In the genomic region with DNA sequence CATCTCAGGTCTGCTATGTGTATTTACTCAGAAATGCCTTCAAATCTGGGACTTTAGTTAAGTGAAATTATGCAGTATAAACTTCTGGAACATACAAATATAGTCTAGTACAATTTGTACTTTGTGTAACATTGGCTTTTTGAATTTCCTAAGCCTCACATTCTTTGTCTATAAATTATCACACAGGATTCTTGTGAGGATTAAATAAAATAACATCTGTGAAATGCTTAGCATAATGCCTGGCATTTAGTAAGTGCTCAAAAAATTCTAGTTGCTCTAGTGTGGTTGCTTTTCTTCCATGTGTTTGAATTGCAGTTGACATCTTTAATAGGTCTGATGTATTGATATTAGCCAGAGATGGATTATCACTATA, we compare ENCODE assay signal across 13 cellular contexts. TPM values are rescaled to one million over a fixed set of nuclear protein-coding genes. Genes with fewer than 3 reads are reported as not detected.
DNase-seq lines count a peak whose midpoint lies in the region; ATAC-seq, FAIRE-seq and TF ChIP-seq lines count a peak whose summit lies in the region.
"Had no signal": no experiment of that assay in that cellular context is flagged by ENCODE, and none has a peak within 500 bp of the region (broad histone marks: within the 10 kb centered on the region; RNA-seq: fewer than 3 reads in every experiment).

No MANE protein-coding gene starts in this region.

- no TSS peak for BruUV-seq in Panc1 (replicated peaks; lab: Mats Ljungman, UMichigan)

- POLR2A ChIA-PET in Panc1 (lab: Charles Lee): no interaction called here

- peaks cover 33% of the 10 kb centered on the region for H3K36me3 Mint-ChIP-seq in T-helper 2 cell treated with Interferon-gamma antibody and Interleukin-4, amounts not matched to agents 5 μg/mL and 100 μg/mL, for 36 hours (ENCODE audit: low read depth)
- H3K36me3 Mint-ChIP-seq in immature natural killer cell: no peaks in the 10 kb centered on the region

- H3K4me1 ChIP-seq in Panc1 (ENCODE audit: control insufficient read depth, insufficient read depth, low read length): peaks cover 13% of the 10 kb centered on the region; the same call in 1 of the 2 replicates
- H3K4me1 ChIP-seq in upper lobe of left lung: peaks cover 15 to 25% (median 20%) of the 10 kb centered on the region in 4 donors

- TF ChIP-seq CTCF in Panc1 (IDR thresholded peaks at IDR 0.05) (no peak), upper lobe of left lung (IDR thresholded peaks at IDR 0.05) (no peak)

- peak overlapping the region; percentile 85 for H3K4me3 Mint-ChIP-seq in T-helper 2 cell treated with Interferon-gamma antibody and Interleukin-4, amounts not matched to agents 5 μg/mL and 100 μg/mL, for 36 hours
- H3K4me3 Mint-ChIP-seq in immature natural killer cell: no peak overlapping the region

- H3K27me3 ChIP-seq in Panc1 (ENCODE audit: control insufficient read depth, insufficient read depth, low read length) (no peaks in the 10 kb centered on the region), upper lobe of left lung (no peaks in the 10 kb centered on the region)
- H3K27me3 ChIP-seq: neutrophil had no signal

- in situ Hi-C loops in Panc1 (cut with HindIII; ENCODE audit: low pct_unique_long_range_greater_than_20kb, low sequenced_read_pairs): no loop called here

- FAIRE-seq in HTR-8/SVneo (lab: Jason Lieb, UNC): no peak

- TF ChIP-seq POLR2A in upper lobe of left lung (IDR thresholded peaks at IDR 0.05): no peak

- ATAC-seq in Panc1: no peak
- no peak for ATAC-seq in upper lobe of left lung (ENCODE audit: low FRiP score in 2 of 2)
- ATAC-seq: stimulated activated effector memory CD8-positive, alpha-beta T cell treated with anti-CD3 and anti-CD28 coated beads, Interleukin-12 subunit alpha, Interleukin-12 subunit beta, amount 100 ng/mL, for 72 hours had no signal

- peak overlapping the region; percentile 99 for H3K27ac ChIP-seq in Panc1 (ENCODE audit: low read length)
- no peak overlapping the region for H3K27ac ChIP-seq in upper lobe of left lung
- H3K27ac ChIP-seq: coronary artery, neutrophil had no signal

- no peak for DNase-seq in T-helper 2 cell treated with Interferon-gamma antibody and Interleukin-4, amounts not matched to agents 5 μg/mL and 100 μg/mL, for 36 hours (ENCODE audit: low spot score)
- no peak for DNase-seq in T-helper 2 cell
- DNase-seq in Panc1 (ENCODE audit: low read depth, low spot score): no peak
- DNase-seq in immature natural killer cell: no peak
- no peak for DNase-seq in upper lobe of left lung
- no peak for DNase-seq in HTR-8/SVneo (ENCODE audit: insufficient read length, low spot score)
- DNase-seq: ACHN; activated naive CD4-positive, alpha-beta T cell; DMS79 treated with DMSO at 0.1 percent for 48 hours; NCI-H345 had no signal

- H3K36me3 ChIP-seq in Panc1 (ENCODE audit: control insufficient read depth, insufficient read depth, low read length) (peaks cover 25% of the 10 kb centered on the region), upper lobe of left lung (no peaks in the 10 kb centered on the region)

- peaks cover 3% of the 10 kb centered on the region for H3K27me3 Mint-ChIP-seq in T-helper 2 cell treated with Interferon-gamma antibody and Interleukin-4, amounts not matched to agents 5 μg/mL and 100 μg/mL, for 36 hours (ENCODE audit: low read depth)
- peaks cover 7 to 22% (median 15%) of the 10 kb centered on the region in 3 donors for H3K27me3 Mint-ChIP-seq in immature natural killer cell (ENCODE audit: low read depth in 3 of 3)

- H3K27ac Mint-ChIP-seq in T-helper 2 cell treated with Interferon-gamma antibody and Interleukin-4, amounts not matched to agents 5 μg/mL and 100 μg/mL, for 36 hours: peak overlapping the region; percentile 96
- H3K27ac Mint-ChIP-seq in immature natural killer cell: peak overlapping the region in 4 of 6 donors; percentile 0 to 99 (median 56)

- intact Hi-C loops in Panc1 (cut with micrococcal nuclease; ENCODE audit: unreplicated experiment): no loop called here

- peaks cover 42% of the 10 kb centered on the region for H3K4me1 Mint-ChIP-seq in T-helper 2 cell treated with Interferon-gamma antibody and Interleukin-4, amounts not matched to agents 5 μg/mL and 100 μg/mL, for 36 hours (ENCODE audit: low read depth)
- peaks cover 34 to 39% of the 10 kb centered on the region in 2 donors for H3K4me1 Mint-ChIP-seq in immature natural killer cell
- H3K4me1 Mint-ChIP-seq: stimulated activated effector memory CD8-positive, alpha-beta T cell treated with anti-CD3 and anti-CD28 coated beads, Interleukin-12 subunit alpha, Interleukin-12 subunit beta, amount 100 ng/mL, for 72 hours had no signal

- no peak for TF ChIP-seq EP300 in upper lobe of left lung (IDR thresholded peaks at IDR 0.05)

- H3K4me3 ChIP-seq in Panc1 (ENCODE audit: low read depth in 2 of 2, low read length in 2 of 2) (no peak overlapping the region), upper lobe of left lung (no peak overlapping the region)
- H3K4me3 ChIP-seq: coronary artery had no signal

- H3K9me3 ChIP-seq in Panc1 (ENCODE audit: control insufficient read depth, insufficient read depth, low read depth, low read length) (no peaks in the 10 kb centered on the region), upper lobe of left lung (no peaks in the 10 kb centered on the region)
- H3K9me3 ChIP-seq: neutrophil had no signal

- H3K9me3 Mint-ChIP-seq in T-helper 2 cell treated with Interferon-gamma antibody and Interleukin-4, amounts not matched to agents 5 μg/mL and 100 μg/mL, for 36 hours: no peaks in the 10 kb centered on the region
- H3K9me3 Mint-ChIP-seq in immature natural killer cell: no peaks in the 10 kb centered on the region
- H3K9me3 Mint-ChIP-seq: stimulated activated effector memory CD8-positive, alpha-beta T cell treated with anti-CD3 and anti-CD28 coated beads, Interleukin-12 subunit alpha, Interleukin-12 subunit beta, amount 100 ng/mL, for 72 hours had no signal

- CTCF ChIA-PET in Panc1 (lab: Charles Lee): no interaction called here

RNA-seq across cellular contexts. Expression of gene HMMR, which starts 2.6 kb away (rescaled TPM):
- total RNA-seq in Panc1 (2021; ENCODE audit: unreplicated experiment) (42.5 TPM), upper lobe of left lung (1 to 10 TPM in 5 of 6 donors, under 1 TPM in 1; 0.74 to 4.2 (median 1.9) TPM)
- 10.5 TPM for polyA plus RNA-seq in Panc1 (2012; ENCODE audit: insufficient read length)
- polyA plus RNA-seq in immature natural killer cell: 1 to 10 TPM in 1 of 3 donors, under 1 TPM in 1, not detected in 1; 0.98 to 1.4 TPM

RNA-seq across cellular contexts. Expression of gene NUDCD2, which starts 3.1 kb away (rescaled TPM):
- total RNA-seq in Panc1 (2021; ENCODE audit: unreplicated experiment): 58.6 TPM
- 57.1 TPM for polyA plus RNA-seq in Panc1 (2012; ENCODE audit: insufficient read length)
- 10 to 100 TPM; 40.5 to 56.3 (median 43.5) TPM for polyA plus RNA-seq in immature natural killer cell
- total RNA-seq in upper lobe of left lung: 10 to 100 TPM in 2 of 6 donors, 1 to 10 TPM in 4; 3.1 to 25.6 (median 7.9) TPM

RNA-seq across cellular contexts. Expression of gene CCNG1, which starts 25.7 kb away (rescaled TPM):
- total RNA-seq in Panc1 (2021; ENCODE audit: unreplicated experiment): 117 TPM
- 53.0 TPM for polyA plus RNA-seq in Panc1 (2012; ENCODE audit: insufficient read length)
- 100 to 1,000 TPM in 1 of 3 donors, 10 to 100 TPM in 2; 67.5 to 118 (median 92.9) TPM for polyA plus RNA-seq in immature natural killer cell
- 100 to 1,000 TPM in 1 of 6 donors, 10 to 100 TPM in 5; 52.5 to 118 (median 73.8) TPM for total RNA-seq in upper lobe of left lung

RNA-seq across cellular contexts. Expression of gene MAT2B, which starts 42.4 kb away (rescaled TPM):
- total RNA-seq in Panc1 (2021; ENCODE audit: unreplicated experiment): 52.1 TPM
- polyA plus RNA-seq in Panc1 (2012; ENCODE audit: insufficient read length): 61.2 TPM
- polyA plus RNA-seq in immature natural killer cell: 100 to 1,000 TPM; 336 to 512 (median 345) TPM
- total RNA-seq in upper lobe of left lung: 10 to 100 TPM; 23.3 to 85.3 (median 50.4) TPM
